ENCODE assay signal across 22 cellular contexts in genomic region chrX:20971250-20971649, GRCh38.
"Had no signal": no experiment of that assay in that cellular context is flagged by ENCODE, and none has a peak within 500 bp of the region (broad histone marks: within the 10 kb centered on the region; RNA-seq: fewer than 3 reads in every experiment).

No MANE protein-coding gene starts in this region.

- ATAC-seq: activated CD8-positive, alpha-beta memory T cell treated with anti-CD3 and anti-CD28 coated beads, Interleukin-2, amount 10 ng/mL, durations not matched to agents 7 days and 5 days; activated CD8-positive, alpha-beta T cell treated with anti-CD3 and anti-CD28 coated beads for 36 hours; activated naive CD4-positive, alpha-beta T cell treated with anti-CD3 and anti-CD28 coated beads, Interleukin-2, amount 50 U/mL, for 72 hours; effector memory CD8-positive, alpha-beta T cell; heart right ventricle; left ventricle myocardium superior; psoas muscle; T-cell had no signal

- H3K9me3 ChIP-seq: colonic mucosa, psoas muscle, right atrium auricular region, suprapubic skin had no signal

- FAIRE-seq: bronchial epithelial cell had no signal

- H3K27ac ChIP-seq: colonic mucosa, heart right ventricle, parathyroid adenoma, psoas muscle, right atrium auricular region, suprapubic skin, tibial artery had no signal

- H3K4me1 ChIP-seq: colonic mucosa, heart right ventricle, parathyroid adenoma, psoas muscle, right atrium auricular region, suprapubic skin, tibial artery had no signal

- H3K36me3 ChIP-seq: colonic mucosa, heart right ventricle, right atrium auricular region, suprapubic skin, tibial artery had no signal

- H3K27me3 ChIP-seq: colonic mucosa, heart right ventricle, right atrium auricular region, suprapubic skin, tibial artery had no signal

- H3K4me3 ChIP-seq: colonic mucosa, heart right ventricle, psoas muscle, right atrium auricular region, suprapubic skin, tibial artery had no signal

- DNase-seq: activated B cell treated with CpG ODN at 0.5 μM for 24 hours; activated CD4-positive, alpha-beta T cell treated with anti-CD3 and anti-CD28 coated beads, Interleukin-2, amount 50 U/mL, for 1 hour; activated CD8-positive, alpha-beta memory T cell treated with anti-CD3 and anti-CD28 coated beads, Interleukin-2, amount 10 ng/mL, durations not matched to agents 7 days and 5 days; activated CD8-positive, alpha-beta T cell treated with anti-CD3 and anti-CD28 coated beads for 36 hours; activated T-cell treated with anti-CD3 and anti-CD28 coated beads, Interleukin-2, amount 50 U/mL, for 48 hours; colonic mucosa; effector memory CD8-positive, alpha-beta T cell; erythroblast; foreskin fibroblast; heart right ventricle; left ventricle myocardium superior; naive B cell; nucleus accumbens; psoas muscle; stimulated activated naive CD4-positive, alpha-beta T cell; T-cell; tibial artery had no signal
